In genomic region chr17:45743626-45744326, GRCh38 we compare ENCODE assay signal across 21 cellular contexts. TPM values are rescaled to one million over a fixed set of nuclear protein-coding genes. Genes with fewer than 3 reads are reported as not detected.
"Had no signal": no experiment of that assay in that cellular context is flagged by ENCODE, and none has a peak within 500 bp of the region (broad histone marks: within the 10 kb centered on the region; RNA-seq: fewer than 3 reads in every experiment).

No MANE protein-coding gene starts in this region.

- DNase-seq: activated CD4-positive, alpha-beta T cell treated with anti-CD3 and anti-CD28 coated beads for 1 hour; activated CD4-positive, alpha-beta T cell treated with anti-CD3 and anti-CD28 coated beads, Interleukin-2, amount 50 U/mL, for 1 hour; activated CD8-positive, alpha-beta T cell treated with anti-CD3 and anti-CD28 coated beads, Interleukin-2, amount 10 ng/mL, durations not matched to agents 7 days and 5 days; activated gamma-delta T cell treated with Interleukin-2 at 50 U/mL for 16 hours; activated T-cell treated with anti-CD3 and anti-CD28 coated beads, Interleukin-2, amount 50 U/mL, for 1 hour; anterior cingulate cortex; body of pancreas; dermis blood vessel endothelial cell; effector CD8-positive, alpha-beta T cell; foreskin melanocyte; immature natural killer cell; kidney glomerular epithelial cell; nucleus accumbens; stimulated activated CD4-positive, alpha-beta T cell treated with anti-CD3 and anti-CD28 coated beads, Interleukin-4, amount 100 ng/mL, for 24 hours; stimulated activated naive CD4-positive, alpha-beta T cell treated with Interleukin-2 at 50 U/mL for 16 hours; T-helper 1 cell; T-helper 9 cell; upper lobe of right lung had no signal

- H3K27me3 ChIP-seq: body of pancreas had no signal

- H3K9me3 ChIP-seq: body of pancreas, upper lobe of right lung had no signal

- H3K4me3 ChIP-seq: body of pancreas, cardiac muscle cell, hepatocyte, upper lobe of right lung had no signal

- ATAC-seq: activated CD8-positive, alpha-beta T cell treated with anti-CD3 and anti-CD28 coated beads, Interleukin-2, amount 10 ng/mL, durations not matched to agents 7 days and 5 days; body of pancreas; upper lobe of right lung had no signal

- H3K4me1 ChIP-seq: body of pancreas, upper lobe of right lung had no signal

- H3K36me3 ChIP-seq: cardiac muscle cell, upper lobe of right lung had no signal

- H3K27ac ChIP-seq: body of pancreas, cardiac muscle cell, hepatocyte, upper lobe of right lung had no signal

RNA-seq across cellular contexts. Expression of gene CRHR1, which starts 40.3 kb away (rescaled TPM):
- total RNA-seq: activated CD8-positive, alpha-beta T cell treated with anti-CD3 and anti-CD28 coated beads, Interleukin-2, amount 10 ng/mL, durations not matched to agents 7 days and 5 days; body of pancreas; dermis blood vessel endothelial cell; hepatocyte; liver; upper lobe of right lung had no signal
- polyA plus RNA-seq: cardiac muscle cell, hepatocyte, immature natural killer cell, liver had no signal
